Comparison of ENCODE assay signal across 10 cellular contexts in genomic region chr6:31113861-31114539, GRCh38. TPM values are rescaled to one million over a fixed set of nuclear protein-coding genes. Genes with fewer than 3 reads are reported as not detected.
A peak's percentile ranks its signal among the peaks of the same experiment; 100 is the strongest.
DNase-seq lines count a peak whose midpoint lies in the region; ATAC-seq and TF ChIP-seq lines count a peak whose summit lies in the region.
"Had no signal": no experiment of that assay in that cellular context is flagged by ENCODE, and none has a peak within 500 bp of the region (broad histone marks: within the 10 kb centered on the region; RNA-seq: fewer than 3 reads in every experiment).

No MANE protein-coding gene starts in this region.

- intact Hi-C loops in lower lobe of right lung (cut with DNase I) (no loop called here), transverse colon (cut with DNase I; ENCODE audit: low total_unique reads) (no loop called here)

- H3K4me3 ChIP-seq in cardiac fibroblast (replicated peaks in 1 of 2; ENCODE audit: low read depth in 2 of 2, low read length in 2 of 2) (peak overlapping the region in 1 of 2 donors; percentile 39), lower lobe of right lung (no peak overlapping the region), transverse colon (no peak overlapping the region)

- TF ChIP-seq CTCF in cardiac fibroblast (IDR thresholded peaks at IDR 0.05; ENCODE audit: low read depth, low read length) (no peak), lower lobe of right lung (IDR thresholded peaks at IDR 0.05) (no peak), transverse colon (IDR thresholded peaks at IDR 0.05) (no peak)

- in situ Hi-C loops in transverse colon (cut with MboI; ENCODE audit: low pct_ligation_motif_present in 1 of 4, low pct_unique_long_range_greater_than_20kb in 1 of 4, low sequenced_read_pairs in 3 of 4), result no loop called here

- no peaks in the 10 kb centered on the region for H3K27me3 ChIP-seq in lower lobe of right lung (ENCODE audit: low read depth)
- no peaks in the 10 kb centered on the region for H3K27me3 ChIP-seq in transverse colon

- WGBS in transverse colon (ENCODE audit: low coverage in 1 of 2), 2 donors, result 81% methylated on average over 7 of the region's 7 CpGs; no CpG with 5 or more reads in 1 of the 2 donors

- TF ChIP-seq POLR2A in transverse colon (IDR thresholded peaks at IDR 0.05), result no peak

- peaks cover 20% of the 10 kb centered on the region for H3K4me1 ChIP-seq in lower lobe of right lung
- peaks cover 12 to 21% (median 17%) of the 10 kb centered on the region in 4 donors for H3K4me1 ChIP-seq in transverse colon

- peak; percentile 18 for DNase-seq in HT1080 (ENCODE audit: low read depth)
- DNase-seq in cardiac fibroblast (ENCODE audit: low read depth in 2 of 2), result peak; percentile 19 to 47
- DNase-seq in lower lobe of right lung, result no peak
- no peak for DNase-seq in transverse colon
- no peak for DNase-seq in D341Med (ENCODE audit: low spot score)
- no peak for DNase-seq in NCI-H774 (lab: John Stamatoyannopoulos, UW)
- DNase-seq: NCI-H1436 had no signal

- H3K9me3 ChIP-seq in lower lobe of right lung, result no peaks in the 10 kb centered on the region
- no peaks in the 10 kb centered on the region for H3K9me3 ChIP-seq in transverse colon

- H3K36me3 ChIP-seq in lower lobe of right lung (no peaks in the 10 kb centered on the region), transverse colon (no peaks in the 10 kb centered on the region)

- ATAC-seq in lower lobe of right lung (peak; percentile 6 to 18), GM19455 (IDR thresholded peaks at IDR 0.05; ENCODE audit: unreplicated experiment) (no peak), HG02623 (IDR thresholded peaks at IDR 0.05; ENCODE audit: unreplicated experiment) (no peak)

- no peak for TF ChIP-seq EP300 in transverse colon (IDR thresholded peaks at IDR 0.05; ENCODE audit: low read depth)

- H3K27ac ChIP-seq in lower lobe of right lung, result peak overlapping the region; percentile 58
- peak overlapping the region; percentile 60 to 79 (median 76) for H3K27ac ChIP-seq in transverse colon

RNA-seq across cellular contexts. Expression of gene PSORS1C1, which starts 0.6 kb away (rescaled TPM):
- 0.64 and 0.80 TPM in 2 replicates for total RNA-seq in HT1080 (2014; rRNA removed; shearing (Covaris generic))
- polyA plus RNA-seq in HT1080 (2015; cell fraction: cytosol; rRNA removed), result 1.5 and 1.9 TPM in 2 replicates
- 5.0 and 6.2 TPM in 2 replicates for polyA plus RNA-seq in HT1080 (2015; cell fraction: nucleus; rRNA removed)
- total RNA-seq in lower lobe of right lung, result 10.5 TPM
- 10 to 100 TPM in 2 of 4 donors, 1 to 10 TPM in 2; 8.8 to 19.0 (median 13.4) TPM for total RNA-seq in transverse colon

RNA-seq across cellular contexts. Expression of gene C6orf15, which starts 1.6 kb away (rescaled TPM):
- not detected in 2 replicates for total RNA-seq in HT1080 (2014; rRNA removed; shearing (Covaris generic))
- polyA plus RNA-seq in HT1080 (2015; cell fraction: cytosol; rRNA removed), result not detected in 2 replicates
- polyA plus RNA-seq in HT1080 (2015; cell fraction: nucleus; rRNA removed), result not detected in 2 replicates
- total RNA-seq in lower lobe of right lung, result not detected
- not detected for total RNA-seq in transverse colon
- total RNA-seq: pulmonary artery endothelial cell had no signal

RNA-seq across cellular contexts. Expression of gene CDSN, which starts 6.2 kb away (rescaled TPM):
- total RNA-seq in HT1080 (2014; rRNA removed; shearing (Covaris generic)), result not detected in 2 replicates
- polyA plus RNA-seq in HT1080 (2015; cell fraction: cytosol; rRNA removed), result 0.05 TPM in 1 of 2 replicates, not detected in the other
- polyA plus RNA-seq in HT1080 (2015; cell fraction: nucleus; rRNA removed), result not detected in 2 replicates
- not detected for total RNA-seq in lower lobe of right lung
- total RNA-seq in transverse colon, result not detected
- total RNA-seq: pulmonary artery endothelial cell had no signal

RNA-seq across cellular contexts. Expression of gene PSORS1C2, which starts 24.9 kb away (rescaled TPM):
- not detected in 2 replicates for total RNA-seq in HT1080 (2014; rRNA removed; shearing (Covaris generic))
- polyA plus RNA-seq in HT1080 (2015; cell fraction: cytosol; rRNA removed), result 0.31 TPM in 1 of 2 replicates, not detected in the other
- polyA plus RNA-seq in HT1080 (2015; cell fraction: nucleus; rRNA removed), result 0.31 TPM in 1 of 2 replicates, not detected in the other
- total RNA-seq in lower lobe of right lung (not detected), transverse colon (not detected)
- total RNA-seq: pulmonary artery endothelial cell had no signal

RNA-seq across cellular contexts. Expression of gene CCHCR1, which starts 43.6 kb away (rescaled TPM):
- 22.1 and 29.2 TPM in 2 replicates for total RNA-seq in HT1080 (2014; rRNA removed; shearing (Covaris generic))
- 16.1 and 17.3 TPM in 2 replicates for polyA plus RNA-seq in HT1080 (2015; cell fraction: cytosol; rRNA removed)
- 39.0 and 49.9 TPM in 2 replicates for polyA plus RNA-seq in HT1080 (2015; cell fraction: nucleus; rRNA removed)
- total RNA-seq in lower lobe of right lung (16.5 TPM), transverse colon (10 to 100 TPM; 15.0 to 44.1 (median 29.9) TPM)

Comparison
In these comparisons a context has a peak if more than half of its experiments do, and no peak if none do; other contexts are left out.
1. DNase-seq: peak in HT1080 (single experiment) and cardiac fibroblast (2 of 2); none in lower lobe of right lung (single experiment), transverse colon (single experiment), D341Med (single experiment) and NCI-H774 (single experiment).
2. ATAC-seq: peak in lower lobe of right lung (2 of 2); none in GM19455 (single experiment) and HG02623 (single experiment).